13 cellular contexts compared by ENCODE assay signal in the genomic region with DNA sequence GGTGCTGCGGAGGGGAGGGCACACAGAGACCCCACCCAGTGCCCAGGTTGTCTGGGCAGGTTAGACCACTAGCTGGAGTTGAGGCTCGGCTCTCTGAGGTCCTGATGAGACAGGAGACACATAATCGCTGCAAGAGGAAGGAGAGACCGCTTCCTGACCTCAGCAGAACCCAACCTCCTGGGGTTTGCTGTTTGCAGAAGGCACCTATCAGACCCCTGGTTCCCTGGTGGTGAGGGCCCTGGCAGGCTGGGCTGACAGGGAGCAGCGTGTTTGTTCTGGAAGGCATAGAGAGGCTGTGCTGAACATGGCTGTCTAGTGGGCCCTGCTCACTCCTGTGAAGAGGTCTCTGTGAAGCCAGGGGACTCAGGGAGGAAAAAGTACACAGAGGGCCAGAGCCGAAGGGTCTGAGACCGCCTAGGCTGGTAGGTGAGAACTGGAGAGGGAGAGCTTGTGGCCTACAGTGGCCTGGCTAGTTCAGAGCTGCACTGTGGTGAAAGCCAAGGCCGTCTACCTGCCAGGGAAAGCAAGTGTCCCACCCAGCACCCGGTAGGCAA. TPM values are rescaled to one million over a fixed set of nuclear protein-coding genes. Genes with fewer than 3 reads are reported as not detected.
DNase-seq lines count a peak whose midpoint lies in the region; ATAC-seq and TF ChIP-seq lines count a peak whose summit lies in the region.
"Had no signal": no experiment of that assay in that cellular context is flagged by ENCODE, and none has a peak within 500 bp of the region (broad histone marks: within the 10 kb centered on the region; RNA-seq: fewer than 3 reads in every experiment).

No MANE protein-coding gene starts in this region.

- H3K27ac ChIP-seq in left ventricle myocardium inferior (replicated peaks): peak overlapping the region; percentile 63
- H3K27ac ChIP-seq: GM23248, prostate gland had no signal

- no peaks in the 10 kb centered on the region for H3K36me3 Mint-ChIP-seq in activated T-helper 2 cell treated with anti-CD3 and anti-CD28 coated beads, Interferon-gamma antibody, Interleukin-2, Interleukin-4, amounts not matched to agents 10 μg/mL and 5 μg/mL and 100 μg/mL, durations not matched to agents 14 hours and 24 hours and 36 hours (ENCODE audit: low read depth)
- peaks cover 0 to 3% (median 0%) of the 10 kb centered on the region in 3 donors for H3K36me3 Mint-ChIP-seq in naive thymus-derived CD8-positive, alpha-beta T cell

- no peak for TF ChIP-seq CTCF in left ventricle myocardium inferior (IDR thresholded peaks at IDR 0.05; ENCODE audit: borderline replicate concordance)

- POLR2A ChIA-PET in naive thymus-derived CD8-positive, alpha-beta T cell (lab: Charles Lee): interaction anchor here (2.7 kb wide), 1 partner anchor 91 kb away, joined by 12 read pairs; the partner anchor contains the start of gene PPA1

- H3K27me3 ChIP-seq in left ventricle myocardium inferior (ENCODE audit: low read depth): no peaks in the 10 kb centered on the region

- no peaks in the 10 kb centered on the region for H3K9me3 ChIP-seq in left ventricle myocardium inferior (replicated peaks)
- H3K9me3 ChIP-seq: prostate gland had no signal

- H3K9me3 Mint-ChIP-seq in activated T-helper 2 cell treated with anti-CD3 and anti-CD28 coated beads, Interferon-gamma antibody, Interleukin-2, Interleukin-4, amounts not matched to agents 10 μg/mL and 5 μg/mL and 100 μg/mL, durations not matched to agents 14 hours and 24 hours and 36 hours: no peaks in the 10 kb centered on the region
- H3K9me3 Mint-ChIP-seq in naive thymus-derived CD8-positive, alpha-beta T cell: no peaks in the 10 kb centered on the region
- H3K9me3 Mint-ChIP-seq: dendritic cell treated with granulocyte-macrophage colony-stimulating factor and Interleukin-4, amounts not matched to agents 40 ng/mL and 50 ng/mL, for 4 days had no signal

- peak overlapping the region; percentile 70 for H3K27ac Mint-ChIP-seq in activated T-helper 2 cell treated with anti-CD3 and anti-CD28 coated beads, Interferon-gamma antibody, Interleukin-2, Interleukin-4, amounts not matched to agents 10 μg/mL and 5 μg/mL and 100 μg/mL, durations not matched to agents 14 hours and 24 hours and 36 hours
- H3K27ac Mint-ChIP-seq in naive thymus-derived CD8-positive, alpha-beta T cell: peak overlapping the region; percentile 86 to 97 (median 96)
- H3K27ac Mint-ChIP-seq: dendritic cell treated with granulocyte-macrophage colony-stimulating factor and Interleukin-4, amounts not matched to agents 40 ng/mL and 50 ng/mL, for 4 days had no signal

- no peaks in the 10 kb centered on the region for H3K27me3 Mint-ChIP-seq in activated T-helper 2 cell treated with anti-CD3 and anti-CD28 coated beads, Interferon-gamma antibody, Interleukin-2, Interleukin-4, amounts not matched to agents 10 μg/mL and 5 μg/mL and 100 μg/mL, durations not matched to agents 14 hours and 24 hours and 36 hours (ENCODE audit: low read depth)
- H3K27me3 Mint-ChIP-seq in naive thymus-derived CD8-positive, alpha-beta T cell: no peaks in the 10 kb centered on the region

- H3K4me1 ChIP-seq in left ventricle myocardium inferior: peaks cover 40% of the 10 kb centered on the region
- H3K4me1 ChIP-seq: prostate gland had no signal

- intact Hi-C loops in left ventricle myocardium inferior (cut with micrococcal nuclease): no loop called here
- intact Hi-C loops in Right ventricle myocardium inferior (cut with DNase I): no loop called here
- intact Hi-C loops in activated T-helper 2 cell treated with anti-CD3 and anti-CD28 coated beads, Interferon-gamma antibody, Interleukin-2, Interleukin-4, amounts not matched to agents 10 μg/mL and 5 μg/mL and 100 μg/mL, durations not matched to agents 14 hours and 24 hours and 36 hours (cut with micrococcal nuclease): no loop called here

- no peak overlapping the region for H3K4me3 ChIP-seq in left ventricle myocardium inferior
- H3K4me3 ChIP-seq: GM23248, prostate gland had no signal

- DNase-seq in left ventricle myocardium inferior: no peak
- no peak for DNase-seq in Right ventricle myocardium inferior (ENCODE audit: missing footprints)
- DNase-seq in activated T-helper 2 cell treated with anti-CD3 and anti-CD28 coated beads, Interferon-gamma antibody, Interleukin-2, Interleukin-4, amounts not matched to agents 10 μg/mL and 5 μg/mL and 100 μg/mL, durations not matched to agents 14 hours and 24 hours and 36 hours (ENCODE audit: low spot score): no peak
- DNase-seq in naive thymus-derived CD8-positive, alpha-beta T cell: peak in 7 of 10 donors; percentile 28 to 67 (median 55)
- DNase-seq in SW 1271 (lab: John Stamatoyannopoulos, UW): no peak
- no peak for DNase-seq in C1 segment of cervical spinal cord (lab: John Stamatoyannopoulos, UW)
- DNase-seq: GM23248; stimulated activated CD4-positive, alpha-beta T cell treated with anti-CD3 and anti-CD28 coated beads, Interleukin-2, amount 100 ng/mL, for 24 hours had no signal

- H3K4me1 Mint-ChIP-seq in activated T-helper 2 cell treated with anti-CD3 and anti-CD28 coated beads, Interferon-gamma antibody, Interleukin-2, Interleukin-4, amounts not matched to agents 10 μg/mL and 5 μg/mL and 100 μg/mL, durations not matched to agents 14 hours and 24 hours and 36 hours (ENCODE audit: low read depth): peaks cover 12% of the 10 kb centered on the region
- H3K4me1 Mint-ChIP-seq in naive thymus-derived CD8-positive, alpha-beta T cell: peaks cover 24 to 49% (median 47%) of the 10 kb centered on the region in 4 donors

- no peak for ATAC-seq in Right ventricle myocardium inferior
- peak; percentile 82 to 87 for ATAC-seq in naive thymus-derived CD8-positive, alpha-beta T cell
- no peak for ATAC-seq in GM21526 (IDR thresholded peaks at IDR 0.05; ENCODE audit: low FRiP score, unreplicated experiment)
- no peak for ATAC-seq in HG03175 (IDR thresholded peaks at IDR 0.05; ENCODE audit: unreplicated experiment)

- H3K36me3 ChIP-seq in left ventricle myocardium inferior: no peaks in the 10 kb centered on the region
- H3K36me3 ChIP-seq: prostate gland had no signal

- no peak overlapping the region for H3K4me3 Mint-ChIP-seq in activated T-helper 2 cell treated with anti-CD3 and anti-CD28 coated beads, Interferon-gamma antibody, Interleukin-2, Interleukin-4, amounts not matched to agents 10 μg/mL and 5 μg/mL and 100 μg/mL, durations not matched to agents 14 hours and 24 hours and 36 hours (ENCODE audit: low read depth)
- H3K4me3 Mint-ChIP-seq in naive thymus-derived CD8-positive, alpha-beta T cell: peak overlapping the region; percentile 67 to 87 (median 78)
- H3K4me3 Mint-ChIP-seq: dendritic cell treated with granulocyte-macrophage colony-stimulating factor and Interleukin-4, amounts not matched to agents 40 ng/mL and 50 ng/mL, for 4 days had no signal

RNA-seq across cellular contexts. Expression of gene NPFFR1, which starts 39.4 kb away (rescaled TPM):
- total RNA-seq in left ventricle myocardium inferior (not detected), Right ventricle myocardium inferior (not detected)
- total RNA-seq in activated T-helper 2 cell treated with anti-CD3 and anti-CD28 coated beads, Interferon-gamma antibody, Interleukin-2, Interleukin-4, amounts not matched to agents 10 μg/mL and 5 μg/mL and 100 μg/mL, durations not matched to agents 14 hours and 24 hours and 36 hours: not detected in 2 replicates
- total RNA-seq in naive thymus-derived CD8-positive, alpha-beta T cell: not detected
- polyA plus RNA-seq in naive thymus-derived CD8-positive, alpha-beta T cell: not detected
- total RNA-seq: GM23248 had no signal
- polyA plus RNA-seq: BJ, GM23248 had no signal

RNA-seq across cellular contexts. Expression of gene LRRC20, which starts 59.2 kb away (rescaled TPM):
- total RNA-seq in left ventricle myocardium inferior: 75.4 TPM
- total RNA-seq in Right ventricle myocardium inferior: 60.1 TPM
- 17.2 and 18.9 TPM in 2 replicates for total RNA-seq in activated T-helper 2 cell treated with anti-CD3 and anti-CD28 coated beads, Interferon-gamma antibody, Interleukin-2, Interleukin-4, amounts not matched to agents 10 μg/mL and 5 μg/mL and 100 μg/mL, durations not matched to agents 14 hours and 24 hours and 36 hours
- total RNA-seq in naive thymus-derived CD8-positive, alpha-beta T cell: 1 to 10 TPM; 1.3 to 1.5 TPM
- 1 to 10 TPM; 1.8 to 2.2 (median 2.1) TPM for polyA plus RNA-seq in naive thymus-derived CD8-positive, alpha-beta T cell

Comparison
In these comparisons a context has a peak if more than half of its experiments do, and no peak if none do; other contexts are left out.
1. DNase-seq: peak in naive thymus-derived CD8-positive, alpha-beta T cell (7 of 10); none in left ventricle myocardium inferior (single experiment), Right ventricle myocardium inferior (single experiment), activated T-helper 2 cell treated with anti-CD3 and anti-CD28 coated beads, Interferon-gamma antibody, Interleukin-2, Interleukin-4, amounts not matched to agents 10 μg/mL and 5 μg/mL and 100 μg/mL, durations not matched to agents 14 hours and 24 hours and 36 hours (single experiment), SW 1271 (0 of 2) and C1 segment of cervical spinal cord (0 of 14).
2. ATAC-seq: peak in naive thymus-derived CD8-positive, alpha-beta T cell (2 of 2); none in Right ventricle myocardium inferior (single experiment), GM21526 (single experiment) and HG03175 (single experiment).